In genomic region chr2:21005111-21005699, GRCh38 we compare ENCODE assay signal across 1 cellular context.
TF ChIP-seq lines count a peak whose summit lies in the region.

No MANE protein-coding gene starts in this region.

TF ChIP-seq in HepG2, 621 proteins besides CTCF, POLR2A, EP300 and RAD21 (continued from another document and continues in another):
- TF ChIP-seq CEBPB (IDR thresholded peaks at IDR 0.05; ENCODE audit: borderline replicate concordance, low read depth, low read length), result no peak
- TF ChIP-seq GTF3A (CRISPR knock-in tag; conservative IDR thresholded peaks at IDR 0.05), result no peak
- 0 out of 2 replicates have a peak, but pooled peaks have one; percentile 42 for TF ChIP-seq ZNF577 (CRISPR knock-in tag; IDR thresholded peaks at IDR 0.05; ENCODE audit: borderline replicate concordance, low read depth)
- TF ChIP-seq KLF15 (CRISPR knock-in tag; IDR thresholded peaks at IDR 0.05; ENCODE audit: borderline replicate concordance), result 0 out of 2 replicates have a peak, but pooled peaks have one; percentile 13
- no peak; the same call in 1 of the 2 replicates for TF ChIP-seq ZNF20 (CRISPR knock-in tag; IDR thresholded peaks at IDR 0.05)
- TF ChIP-seq JUN (CRISPR knock-in tag; IDR thresholded peaks at IDR 0.05), result no peak
- TF ChIP-seq ATF3 (CRISPR knock-in tag; IDR thresholded peaks at IDR 0.05), result 0 out of 2 replicates have a peak, but pooled peaks have one; percentile 32
- TF ChIP-seq ZNF34 (CRISPR knock-in tag; IDR thresholded peaks at IDR 0.05; ENCODE audit: borderline replicate concordance), result 0 out of 2 replicates have a peak, but pooled peaks have one; percentile 25
- peak; percentile 47; the same call in 1 of the 2 replicates for TF ChIP-seq PLSCR1 (CRISPR knock-in tag; IDR thresholded peaks at IDR 0.05; ENCODE audit: borderline replicate concordance)
- no peak for TF ChIP-seq E2F2 (CRISPR knock-in tag; IDR thresholded peaks at IDR 0.05; ENCODE audit: borderline replicate concordance)
- no peak for TF ChIP-seq ZFP82 (CRISPR knock-in tag; IDR thresholded peaks at IDR 0.05; ENCODE audit: borderline replicate concordance)
- TF ChIP-seq GABPB1 (CRISPR knock-in tag; IDR thresholded peaks at IDR 0.05), result no peak
- peak; percentile 32; the same call in 1 of the 2 replicates for TF ChIP-seq ZNF256 (CRISPR knock-in tag; conservative IDR thresholded peaks at IDR 0.05)
- TF ChIP-seq FOXO4 (CRISPR knock-in tag; conservative IDR thresholded peaks at IDR 0.05), result 0 out of 2 replicates have a peak, but pooled peaks have one; percentile 50
- no peak; a peak in 1 of 4 replicates for TF ChIP-seq HMGXB4 (CRISPR knock-in tag; IDR thresholded peaks at IDR 0.05; ENCODE audit: borderline replicate concordance in 1 of 2, low read depth in 1 of 2)
- TF ChIP-seq POLR2AphosphoS2 (IDR thresholded peaks at IDR 0.05; ENCODE audit: low read depth, low read length), result peak; percentile 94
- 0 out of 2 replicates have a peak, but pooled peaks have one; percentile 61 for TF ChIP-seq ZFP37 (CRISPR knock-in tag; IDR thresholded peaks at IDR 0.05; ENCODE audit: borderline replicate concordance)
- TF ChIP-seq ZBTB3 (CRISPR knock-in tag; IDR thresholded peaks at IDR 0.05; ENCODE audit: borderline replicate concordance, low read depth), result no peak
- 0 out of 2 replicates have a peak, but pooled peaks have one; percentile 15 for TF ChIP-seq E2F1 (CRISPR knock-in tag; IDR thresholded peaks at IDR 0.05)
- peak; percentile 61; the same call in 1 of the 2 replicates for TF ChIP-seq ZZZ3 (CRISPR knock-in tag; IDR thresholded peaks at IDR 0.05; ENCODE audit: borderline replicate concordance)
- TF ChIP-seq ZFP36 (IDR thresholded peaks at IDR 0.05; ENCODE audit: borderline replicate concordance, low read depth, low read length, partially characterized antibody), result no peak
- TF ChIP-seq ZNF740 (CRISPR knock-in tag; IDR thresholded peaks at IDR 0.05), result 0 out of 2 replicates have a peak, but pooled peaks have one; percentile 5
- TF ChIP-seq ZNF234 (CRISPR knock-in tag; conservative IDR thresholded peaks at IDR 0.05), result no peak
- 0 out of 2 replicates have a peak, but pooled peaks have one; percentile 87 for TF ChIP-seq ZNF383 (CRISPR knock-in tag; IDR thresholded peaks at IDR 0.05; ENCODE audit: borderline replicate concordance)
- 0 out of 2 replicates have a peak, but pooled peaks have one; percentile 54 for TF ChIP-seq SATB2 (CRISPR knock-in tag; IDR thresholded peaks at IDR 0.05)
- peak; percentile 42; the same call in 1 of the 2 replicates for TF ChIP-seq ZNF556 (CRISPR knock-in tag; IDR thresholded peaks at IDR 0.05; ENCODE audit: borderline replicate concordance)
- peak; percentile 50; the same call in 1 of the 2 replicates for TF ChIP-seq ONECUT2 (CRISPR knock-in tag; IDR thresholded peaks at IDR 0.05)
- 0 out of 2 replicates have a peak, but pooled peaks have one; percentile 47 for TF ChIP-seq ZNF710 (CRISPR knock-in tag; IDR thresholded peaks at IDR 0.05; ENCODE audit: borderline replicate concordance)
- 0 out of 2 replicates have a peak, but pooled peaks have one; percentile 58 for TF ChIP-seq BORCS8-MEF2B (CRISPR knock-in tag; IDR thresholded peaks at IDR 0.05)
- peak; percentile 28; the same call in 1 of the 2 replicates for TF ChIP-seq FOSL2 (CRISPR knock-in tag; IDR thresholded peaks at IDR 0.05)
- TF ChIP-seq FOXJ3 (CRISPR knock-in tag; IDR thresholded peaks at IDR 0.05; ENCODE audit: borderline replicate concordance), result peak; percentile 47; the same call in 1 of the 2 replicates
- peak; percentile 26; the same call in 1 of the 2 replicates for TF ChIP-seq ZMYM4 (CRISPR knock-in tag; IDR thresholded peaks at IDR 0.05)
- peak; percentile 77 for TF ChIP-seq PRMT3 (CRISPR knock-in tag; IDR thresholded peaks at IDR 0.05; ENCODE audit: borderline replicate concordance, low read depth)
- no peak for TF ChIP-seq KDM1A (CRISPR knock-in tag; IDR thresholded peaks at IDR 0.05)
- no peak; the same call in 1 of the 2 replicates for TF ChIP-seq ARNT2 (CRISPR knock-in tag; IDR thresholded peaks at IDR 0.05; ENCODE audit: low read depth)
- TF ChIP-seq ZNF280D (CRISPR knock-in tag; IDR thresholded peaks at IDR 0.05), result 0 out of 2 replicates have a peak, but pooled peaks have one; percentile 3
- TF ChIP-seq RFX5 (IDR thresholded peaks at IDR 0.05; ENCODE audit: low read depth, low read length), result no peak
- TF ChIP-seq RORA (CRISPR knock-in tag; IDR thresholded peaks at IDR 0.05), result peak; percentile 88; the same call in 1 of the 2 replicates
- TF ChIP-seq NR2F2 (IDR thresholded peaks at IDR 0.05; ENCODE audit: borderline replicate concordance, low read depth), result peak; percentile 44; the same call in 1 of the 2 replicates
- TF ChIP-seq BATF2 (CRISPR knock-in tag; IDR thresholded peaks at IDR 0.05), result no peak
- TF ChIP-seq SETDB1 (CRISPR knock-in tag; IDR thresholded peaks at IDR 0.05; ENCODE audit: borderline replicate concordance), result no peak
- TF ChIP-seq ZNF570 (CRISPR knock-in tag; IDR thresholded peaks at IDR 0.05; ENCODE audit: borderline replicate concordance), result no peak
- 0 out of 2 replicates have a peak, but pooled peaks have one; percentile 17 for TF ChIP-seq ZNF331 (CRISPR knock-in tag; IDR thresholded peaks at IDR 0.05)
- TF ChIP-seq CBX5 (CRISPR knock-in tag; IDR thresholded peaks at IDR 0.05; ENCODE audit: borderline replicate concordance), result peak; percentile 64; the same call in 1 of the 2 replicates
- TF ChIP-seq PHF21A (CRISPR knock-in tag; IDR thresholded peaks at IDR 0.05), result no peak
